21 cellular contexts compared by ENCODE assay signal in genomic region chr21:32587112-32587511, GRCh38. TPM values are rescaled to one million over a fixed set of nuclear protein-coding genes. Genes with fewer than 3 reads are reported as not detected.
"Had no signal": no experiment of that assay in that cellular context is flagged by ENCODE, and none has a peak within 500 bp of the region (broad histone marks: within the 10 kb centered on the region; RNA-seq: fewer than 3 reads in every experiment).

No MANE protein-coding gene starts in this region.

- FAIRE-seq: RCC 7860 had no signal

- H3K4me1 ChIP-seq: SJSA1 had no signal

- H3K27ac ChIP-seq: SJSA1, SK-N-MC had no signal

- H3K9me3 ChIP-seq: MG63, SJSA1 had no signal

- H3K4me3 ChIP-seq: MG63, SJSA1, SK-N-MC had no signal

- H3K36me3 ChIP-seq: MG63, SJSA1 had no signal

- DNase-seq: Karpas-422, KG1, MG63, NCI-H1092, NCI-H1105 treated with DMSO at 0.1 percent for 48 hours, NCI-H1417 treated with DMSO at 0.1 percent for 48 hours, NCI-H146, NCI-H1694 treated with DMSO at 0.1 percent for 48 hours, NCI-H1930, NCI-H2081, NCI-H2107, NCI-H2227 treated with DMSO at 0.1 percent for 48 hours, NCI-H524, NCI-H526 treated with DMSO at 0.1 percent for 48 hours, NCI-H748 treated with DMSO at 0.1 percent for 48 hours, Right ventricle myocardium superior, RPMI8226, SIG-M5 had no signal

- H3K27me3 ChIP-seq: MG63 had no signal

RNA-seq across cellular contexts. Expression of gene TCP10L, which starts 1.8 kb away (rescaled TPM):
- total RNA-seq: SJSA1 had no signal
